In the genomic region with DNA sequence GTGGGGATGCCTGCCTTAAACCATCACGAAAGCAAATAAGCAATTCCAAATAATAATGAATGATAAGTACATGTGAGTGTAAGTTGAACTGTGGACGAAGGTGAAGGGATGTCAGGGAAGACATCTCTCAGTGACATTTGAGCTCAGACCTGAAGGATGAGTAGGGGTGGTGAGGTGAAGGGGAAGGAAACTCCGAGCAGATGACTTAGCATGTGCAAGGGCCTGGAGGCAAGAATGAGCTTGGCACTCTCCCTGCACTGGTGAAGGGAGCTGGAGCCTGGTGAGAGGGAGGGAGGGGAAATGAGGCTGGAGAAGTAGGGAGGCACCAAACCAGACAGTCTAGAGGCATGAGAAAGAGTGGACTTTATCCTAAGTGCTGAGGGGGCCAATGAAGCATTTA, we compare ENCODE assay signal across 24 cellular contexts.
"Had no signal": no experiment of that assay in that cellular context is flagged by ENCODE, and none has a peak within 500 bp of the region (broad histone marks: within the 10 kb centered on the region; RNA-seq: fewer than 3 reads in every experiment).

No MANE protein-coding gene starts in this region.

- H3K4me1 ChIP-seq: ascending aorta, colonic mucosa, vagina had no signal

- H3K27me3 ChIP-seq: ascending aorta, brain microvascular endothelial cell, colonic mucosa, dorsolateral prefrontal cortex, esophagus muscularis mucosa, sigmoid colon, testis, vagina had no signal

- H3K4me3 Mint-ChIP-seq: activated naive CD4-positive, alpha-beta T cell treated with anti-CD3 and anti-CD28 coated beads, Interleukin-2, amount 10 ng/mL, durations not matched to agents 7 days and 5 days; activated T-cell treated with anti-CD3 and anti-CD28 coated beads, Interleukin-2, amount 50 U/mL, for 72 hours; effector memory CD8-positive, alpha-beta T cell; mesothelial cell of epicardium; natural killer cell; T-cell; WTC11 had no signal

- H3K27ac Mint-ChIP-seq: activated naive CD4-positive, alpha-beta T cell treated with anti-CD3 and anti-CD28 coated beads, Interleukin-2, amount 10 ng/mL, durations not matched to agents 7 days and 5 days; activated T-cell treated with anti-CD3 and anti-CD28 coated beads, Interleukin-2, amount 50 U/mL, for 72 hours; effector memory CD8-positive, alpha-beta T cell; mesothelial cell of epicardium; natural killer cell; T-cell; WTC11 had no signal

- H3K9me3 Mint-ChIP-seq: activated naive CD4-positive, alpha-beta T cell treated with anti-CD3 and anti-CD28 coated beads, Interleukin-2, amount 10 ng/mL, durations not matched to agents 7 days and 5 days; effector memory CD8-positive, alpha-beta T cell; natural killer cell; T-cell had no signal

- DNase-seq: activated CD4-positive, alpha-beta T cell treated with anti-CD3 and anti-CD28 coated beads, Interleukin-2, amount 50 U/mL, for 4 hours; activated effector memory CD4-positive, alpha-beta T cell treated with Interleukin-2 at 50 U/mL for 16 hours; activated naive CD4-positive, alpha-beta T cell treated with anti-CD3 and anti-CD28 coated beads, Interleukin-2, amount 10 ng/mL, durations not matched to agents 7 days and 5 days; activated T-cell treated with anti-CD3 and anti-CD28 coated beads, Interleukin-2, amount 50 U/mL, for 72 hours; brain microvascular endothelial cell; central memory CD4-positive, alpha-beta T cell; colonic mucosa; effector memory CD8-positive, alpha-beta T cell; kidney glomerular epithelial cell; natural killer cell; stimulated activated CD4-positive, alpha-beta T cell treated with anti-CD3 and anti-CD28 coated beads, Interleukin-15, amount 100 ng/mL, for 24 hours; stimulated activated naive CD4-positive, alpha-beta T cell; T-cell; trophoblast cell had no signal

- H3K27ac ChIP-seq: ascending aorta, brain microvascular endothelial cell, colonic mucosa, esophagus muscularis mucosa, sigmoid colon, vagina had no signal

- H3K4me1 Mint-ChIP-seq: activated naive CD4-positive, alpha-beta T cell treated with anti-CD3 and anti-CD28 coated beads, Interleukin-2, amount 10 ng/mL, durations not matched to agents 7 days and 5 days; mesothelial cell of epicardium; natural killer cell; T-cell had no signal

- H3K9me3 ChIP-seq: ascending aorta, colonic mucosa, esophagus muscularis mucosa, left ventricle myocardium inferior, sigmoid colon, testis, vagina had no signal

- H3K36me3 ChIP-seq: ascending aorta, brain microvascular endothelial cell, colonic mucosa, esophagus muscularis mucosa, left ventricle myocardium inferior, sigmoid colon, vagina had no signal

- H3K36me3 Mint-ChIP-seq: activated naive CD4-positive, alpha-beta T cell treated with anti-CD3 and anti-CD28 coated beads, Interleukin-2, amount 10 ng/mL, durations not matched to agents 7 days and 5 days; mesothelial cell of epicardium; natural killer cell; WTC11 had no signal

- ATAC-seq: activated T-cell treated with anti-CD3 and anti-CD28 coated beads, Interleukin-2, amount 50 U/mL, for 72 hours; effector memory CD8-positive, alpha-beta T cell; natural killer cell; T-cell; WTC11 had no signal

- H3K4me3 ChIP-seq: ascending aorta, colonic mucosa, dorsolateral prefrontal cortex, esophagus muscularis mucosa, sigmoid colon, smooth muscle cell, testis, vagina had no signal
